Comparison of ENCODE assay signal across 11 cellular contexts in genomic region chr4:7843831-7844230, GRCh38.
DNase-seq lines count a peak whose midpoint lies in the region; ATAC-seq and TF ChIP-seq lines count a peak whose summit lies in the region.
"Had no signal": no experiment of that assay in that cellular context is flagged by ENCODE, and none has a peak within 500 bp of the region (broad histone marks: within the 10 kb centered on the region; RNA-seq: fewer than 3 reads in every experiment).

No MANE protein-coding gene starts in this region.

- peak; percentile 43; the same call in 1 of the 2 replicates for TF ChIP-seq POLR2A in IMR-90 (IDR thresholded peaks at IDR 0.05; ENCODE audit: low read depth, low read length)

- H3K36me3 Mint-ChIP-seq in osteocyte (ENCODE audit: unreplicated experiment): peaks cover 27% of the 10 kb centered on the region

- H3K9me3 ChIP-seq in AG04450 (ENCODE audit: control insufficient read depth, insufficient read depth, low read length) (no peaks in the 10 kb centered on the region), IMR-90 (ENCODE audit: control insufficient read depth, insufficient read depth, low read length) (no peaks in the 10 kb centered on the region), duodenal mucosa (ENCODE audit: control insufficient read depth in 1 of 2, low read length in 2 of 2) (no peaks in the 10 kb centered on the region)

- peak overlapping the region; percentile 100 for H2AK5ac ChIP-seq in IMR-90 (ENCODE audit: low read depth, low read length)

- H4K5ac ChIP-seq in IMR-90 (ENCODE audit: low read depth, low read length): peak overlapping the region; percentile 95

- ATAC-seq in IMR-90 (ENCODE audit: low read depth): no peak

- peak overlapping the region; percentile 99 for H4K8ac ChIP-seq in IMR-90 (ENCODE audit: low read depth in 2 of 2, low read length in 2 of 2)

- H3K27ac Mint-ChIP-seq in osteocyte (ENCODE audit: unreplicated experiment): peak overlapping the region; percentile 93

- no peaks in the 10 kb centered on the region for H3K27me3 Mint-ChIP-seq in osteocyte (ENCODE audit: unreplicated experiment)

- peak overlapping the region; percentile 99 for H2BK120ac ChIP-seq in IMR-90 (ENCODE audit: low read depth, low read length)

- H3K18ac ChIP-seq in IMR-90 (ENCODE audit: low read depth, low read length): peak overlapping the region; percentile 94

- H3K4ac ChIP-seq in IMR-90 (ENCODE audit: low read depth, low read length): peak overlapping the region; percentile 100

- intact Hi-C loops in IMR-90 (cut with micrococcal nuclease) (loop anchor here (1.0 to 2.0 kb wide), 4 partner anchors 13 to 67 kb away; no protein-coding TSS in a partner anchor), posterior cingulate gyrus (cut with DNase I) (no loop called here)

- peaks cover 3% of the 10 kb centered on the region; the same call in 1 of the 2 replicates for H4K20me1 ChIP-seq in IMR-90 (ENCODE audit: insufficient read depth, low read length)

- no peak for TF ChIP-seq RAD21 in IMR-90 (IDR thresholded peaks at IDR 0.05; ENCODE audit: low read length)

- H3K4me3 Mint-ChIP-seq in osteocyte (ENCODE audit: unreplicated experiment): no peak overlapping the region

- H3K9me1 ChIP-seq in IMR-90 (ENCODE audit: insufficient read depth, low read length): peaks cover 26% of the 10 kb centered on the region

- CTCF ChIA-PET in AG04450 (lab: Charles Lee) (interaction anchor here (0.5 to 2.7 kb wide), 17 partner anchors 10 to 243 kb away, joined by 3 to 14 read pairs (median 5); no protein-coding TSS in a partner anchor), IMR-90 (lab: Yijun Ruan, JAX) (interaction anchor here (0.6 to 2.2 kb wide), 8 partner anchors 11 to 144 kb away, joined by 3 to 10 read pairs (median 4); no protein-coding TSS in a partner anchor)

- POLR2A ChIA-PET in AG04450 (lab: Yijun Ruan, JAX) (interaction anchor here (0.6 to 1.4 kb wide), 11 partner anchors 12 to 96 kb away, joined by 3 to 9 read pairs (median 3); partner anchors contain the start of gene AFAP1), IMR-90 (lab: Charles Lee; ENCODE audit: unreplicated experiment) (interaction anchor here (0.8 kb wide), 1 partner anchor 13 kb away, joined by 3 read pairs; no protein-coding TSS in a partner anchor)

- H3K79me1 ChIP-seq in IMR-90 (ENCODE audit: low read depth in 1 of 2, low read length in 2 of 2): peaks cover 39 to 76% of the 10 kb centered on the region in 2 experiments

- dilution Hi-C loops in IMR-90 (cut with HindIII; ENCODE audit: low sequenced_read_pairs, unreplicated experiment): no loop called here

- H3K4me3 ChIP-seq in AG04450 (ENCODE audit: low read depth, low read length) (no peak overlapping the region), IMR-90 (ENCODE audit: insufficient read depth, low read depth, low read length) (no peak overlapping the region), duodenal mucosa (ENCODE audit: low read depth in 1 of 2, low read length in 2 of 2) (no peak overlapping the region)
- H3K4me3 ChIP-seq: K562 had no signal

- H3K56ac ChIP-seq in IMR-90 (ENCODE audit: extremely low read depth, insufficient read depth, low read length): peak overlapping the region; percentile 93

- H3K27me3 ChIP-seq in AG04450 (ENCODE audit: control insufficient read depth, insufficient read depth, low read length) (no peaks in the 10 kb centered on the region), IMR-90 (ENCODE audit: control insufficient read depth, insufficient read depth, low read length) (no peaks in the 10 kb centered on the region), duodenal mucosa (ENCODE audit: control insufficient read depth in 1 of 2, insufficient read depth in 2 of 2, low read length in 2 of 2) (no peaks in the 10 kb centered on the region)

- H3K23ac ChIP-seq in IMR-90 (ENCODE audit: low read depth, low read length): peak overlapping the region; percentile 100

- H2BK20ac ChIP-seq in IMR-90 (ENCODE audit: low read depth, low read length): peak overlapping the region; percentile 99

- H3K36me3 ChIP-seq in IMR-90 (ENCODE audit: control insufficient read depth, insufficient read depth, low read length) (peaks cover 36% of the 10 kb centered on the region), duodenal mucosa (ENCODE audit: control insufficient read depth in 1 of 2, insufficient read depth in 2 of 2, low read length in 2 of 2) (no peaks in the 10 kb centered on the region)

- H2AFZ ChIP-seq in IMR-90 (replicated peaks; ENCODE audit: low read length, poor library complexity): peak overlapping the region; percentile 16

- H3K9ac ChIP-seq in IMR-90 (ENCODE audit: low read depth, low read length) (peak overlapping the region; percentile 76), duodenal mucosa (ENCODE audit: low read depth in 1 of 2, low read length in 2 of 2) (no peak overlapping the region)

- H3K27ac ChIP-seq in AG04450 (ENCODE audit: low read depth, low read length) (peak overlapping the region; percentile 100), IMR-90 (ENCODE audit: insufficient read depth, low read length) (peak overlapping the region; percentile 99), duodenal mucosa (ENCODE audit: low read depth, low read length) (peak overlapping the region; percentile 33)
- H3K27ac ChIP-seq: C4-2B had no signal

- peak overlapping the region; percentile 100 for H2BK5ac ChIP-seq in IMR-90 (ENCODE audit: low read depth, low read length, poor library complexity, severe bottlenecking)

- BruUV-seq in IMR-90 (replicated peaks; lab: Mats Ljungman, UMichigan): no TSS peak

- no CpG with 5 or more reads among the region's 3 CpGs for WGBS in IMR-90 (ENCODE audit: extremely low coverage in 2 of 2, insufficient read length in 1 of 2), 2 experiments

- in situ Hi-C loops in IMR-90 (cut with MboI; ENCODE audit: low sequenced_read_pairs): no loop called here

- H2AK9ac ChIP-seq in IMR-90 (replicated peaks; ENCODE audit: low read depth, low read length, poor library complexity): peak overlapping the region; percentile 97

- H3K4me1 ChIP-seq in IMR-90 (ENCODE audit: control insufficient read depth, insufficient read depth, low read length): peaks cover 35% of the 10 kb centered on the region
- H3K4me1 ChIP-seq in duodenal mucosa (ENCODE audit: control insufficient read depth in 1 of 2, insufficient read depth in 2 of 2, low read length in 2 of 2): peaks cover 4 to 7% of the 10 kb centered on the region in 2 donors

- H3K4me2 ChIP-seq in IMR-90 (ENCODE audit: low read depth, low read length): peak overlapping the region; percentile 5; the same call in 1 of the 2 replicates

- H4K91ac ChIP-seq in IMR-90 (ENCODE audit: insufficient read depth, low read depth, low read length): peak overlapping the region; percentile 99

- H3K9me3 Mint-ChIP-seq in osteocyte (ENCODE audit: unreplicated experiment): no peaks in the 10 kb centered on the region

- H3K4me1 Mint-ChIP-seq in osteocyte (ENCODE audit: unreplicated experiment): peaks cover 52% of the 10 kb centered on the region

- H3K14ac ChIP-seq in IMR-90 (replicated peaks; ENCODE audit: low read depth, low read length): peak overlapping the region; percentile 95

- DNase-seq in AG04450 (ENCODE audit: low read depth, low spot score): no peak
- no peak for DNase-seq in IMR-90
- DNase-seq in osteocyte (ENCODE audit: extremely low spot score, unreplicated experiment): no peak
- no peak for DNase-seq in NCI-H1930 (lab: John Stamatoyannopoulos, UW)
- DNase-seq in SW 1271 (lab: John Stamatoyannopoulos, UW): no peak
- DNase-seq in pons (ENCODE audit: low spot score): no peak
- no peak for DNase-seq in posterior cingulate gyrus
- DNase-seq: GF-D8 had no signal

- no peak for TF ChIP-seq CTCF in AG04450 (IDR thresholded peaks at IDR 0.05; ENCODE audit: low read depth, low read length)
- no peak for TF ChIP-seq CTCF in IMR-90 (conservative IDR thresholded peaks at IDR 0.05; ENCODE audit: low read depth, low read length)
- TF ChIP-seq CTCF in osteocyte (IDR thresholded peaks at IDR 0.05): no peak

- H2BK15ac ChIP-seq in IMR-90 (ENCODE audit: low read depth, low read length): peak overlapping the region; percentile 100

TF ChIP-seq in IMR-90, 13 proteins besides CTCF, POLR2A, EP300 and RAD21:
- TF ChIP-seq CEBPB (IDR thresholded peaks at IDR 0.05; ENCODE audit: low read depth, low read length) (no peak), MAFK (IDR thresholded peaks at IDR 0.05; ENCODE audit: low read depth, low read length) (no peak)

Comparison
In these comparisons a context has a peak if more than half of its experiments do, and no peak if none do; other contexts are left out.
1. H3K27ac ChIP-seq: peak in every context shown above with its lines; median percentile 100 in AG04450; 99 in IMR-90; 33 in duodenal mucosa.